ENCODE assay signal across 3 cellular contexts in the genomic region with DNA sequence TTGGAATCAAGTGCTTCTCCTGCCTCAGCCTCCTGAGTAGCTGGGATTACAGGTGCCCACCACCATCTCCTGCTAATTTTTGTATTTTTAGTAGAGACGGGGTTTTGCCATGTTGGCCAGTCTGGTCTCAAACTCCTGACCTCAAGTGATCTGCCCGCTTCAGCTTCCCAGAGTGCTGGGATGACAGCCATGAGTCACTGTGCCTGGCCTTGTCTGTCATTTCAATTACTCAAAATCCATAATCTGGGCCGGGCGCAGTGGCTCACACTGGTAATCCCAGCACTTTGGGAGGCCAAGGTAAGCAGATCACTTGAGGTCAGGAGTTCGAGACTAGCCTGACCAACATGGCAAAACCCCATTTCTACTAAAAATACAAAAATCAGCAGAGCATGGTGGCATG. TPM values are rescaled to one million over a fixed set of nuclear protein-coding genes. Genes with fewer than 3 reads are reported as not detected.
"Had no signal": no experiment of that assay in that cellular context is flagged by ENCODE, and none has a peak within 500 bp of the region (broad histone marks: within the 10 kb centered on the region; RNA-seq: fewer than 3 reads in every experiment).

No MANE protein-coding gene starts in this region.

RNA-seq across cellular contexts. Expression of gene MUC4, which starts 6.1 kb away (rescaled TPM):
- total RNA-seq: foreskin keratinocyte, mesenteric fat pad had no signal
- polyA plus RNA-seq: foreskin keratinocyte, neural cell had no signal
